ENCODE assay signal across 15 cellular contexts in genomic region chr10:119515511-119516045, GRCh38.
DNase-seq lines count a peak whose midpoint lies in the region; ATAC-seq lines count a peak whose summit lies in the region.
"Had no signal": no experiment of that assay in that cellular context is flagged by ENCODE, and none has a peak within 500 bp of the region (broad histone marks: within the 10 kb centered on the region; RNA-seq: fewer than 3 reads in every experiment).

No MANE protein-coding gene starts in this region.

- peaks cover 6% of the 10 kb centered on the region for H3K4me1 ChIP-seq in NT2/D1 (ENCODE audit: insufficient read depth, insufficient read length)

- H3K27me3 ChIP-seq in NT2/D1 (ENCODE audit: insufficient read depth, insufficient read length), result no peaks in the 10 kb centered on the region
- H3K27me3 ChIP-seq: gastroesophageal sphincter had no signal

- peaks cover 18% of the 10 kb centered on the region for H3K36me3 ChIP-seq in NT2/D1 (ENCODE audit: insufficient read depth, insufficient read length, low read length)

- no peaks in the 10 kb centered on the region for H3K9me3 Mint-ChIP-seq in activated naive CD4-positive, alpha-beta T cell treated with anti-CD3 and anti-CD28 coated beads, Interleukin-2, amount 50 U/mL, for 24 hours
- no peaks in the 10 kb centered on the region for H3K9me3 Mint-ChIP-seq in activated naive CD8-positive, alpha-beta T cell treated with anti-CD3 and anti-CD28 coated beads, Interleukin-2, amount 50 U/mL, for 24 hours
- H3K9me3 Mint-ChIP-seq in stimulated activated memory B cell treated with anti-CD40 and anti-IgM and Interleukin-4, amounts not matched to agents 10 μg/mL and 1 μg/mL and 100 μg/mL, for 72 hours, result no peaks in the 10 kb centered on the region

- H3K27me3 Mint-ChIP-seq in activated naive CD4-positive, alpha-beta T cell treated with anti-CD3 and anti-CD28 coated beads, Interleukin-2, amount 50 U/mL, for 24 hours, result no peaks in the 10 kb centered on the region
- no peaks in the 10 kb centered on the region for H3K27me3 Mint-ChIP-seq in activated naive CD8-positive, alpha-beta T cell treated with anti-CD3 and anti-CD28 coated beads, Interleukin-2, amount 50 U/mL, for 24 hours
- H3K27me3 Mint-ChIP-seq in stimulated activated memory B cell treated with anti-CD40 and anti-IgM and Interleukin-4, amounts not matched to agents 10 μg/mL and 1 μg/mL and 100 μg/mL, for 72 hours, result no peaks in the 10 kb centered on the region

- peak overlapping the region; percentile 68 for H3K27ac Mint-ChIP-seq in activated naive CD4-positive, alpha-beta T cell treated with anti-CD3 and anti-CD28 coated beads, Interleukin-2, amount 50 U/mL, for 24 hours
- H3K27ac Mint-ChIP-seq in activated naive CD8-positive, alpha-beta T cell treated with anti-CD3 and anti-CD28 coated beads, Interleukin-2, amount 50 U/mL, for 24 hours, result peak overlapping the region; percentile 95
- H3K27ac Mint-ChIP-seq in stimulated activated memory B cell treated with anti-CD40 and anti-IgM and Interleukin-4, amounts not matched to agents 10 μg/mL and 1 μg/mL and 100 μg/mL, for 72 hours, result peak overlapping the region; percentile 93

- no peaks in the 10 kb centered on the region for H3K9me3 ChIP-seq in NT2/D1 (ENCODE audit: insufficient read depth, low read length)
- H3K9me3 ChIP-seq: gastroesophageal sphincter, mucosa of descending colon had no signal

- H3K9ac ChIP-seq in NT2/D1 (ENCODE audit: insufficient read length, low read depth), result peak overlapping the region; percentile 42

- H3K4me1 Mint-ChIP-seq in activated naive CD4-positive, alpha-beta T cell treated with anti-CD3 and anti-CD28 coated beads, Interleukin-2, amount 50 U/mL, for 24 hours, result peaks cover 80% of the 10 kb centered on the region
- H3K4me1 Mint-ChIP-seq in activated naive CD8-positive, alpha-beta T cell treated with anti-CD3 and anti-CD28 coated beads, Interleukin-2, amount 50 U/mL, for 24 hours, result peaks cover 78% of the 10 kb centered on the region
- H3K4me1 Mint-ChIP-seq in stimulated activated memory B cell treated with anti-CD40 and anti-IgM and Interleukin-4, amounts not matched to agents 10 μg/mL and 1 μg/mL and 100 μg/mL, for 72 hours, result peaks cover 44% of the 10 kb centered on the region

- peak overlapping the region; percentile 23 for H3K4me3 Mint-ChIP-seq in activated naive CD4-positive, alpha-beta T cell treated with anti-CD3 and anti-CD28 coated beads, Interleukin-2, amount 50 U/mL, for 24 hours
- H3K4me3 Mint-ChIP-seq in activated naive CD8-positive, alpha-beta T cell treated with anti-CD3 and anti-CD28 coated beads, Interleukin-2, amount 50 U/mL, for 24 hours, result no peak overlapping the region
- H3K4me3 Mint-ChIP-seq in stimulated activated memory B cell treated with anti-CD40 and anti-IgM and Interleukin-4, amounts not matched to agents 10 μg/mL and 1 μg/mL and 100 μg/mL, for 72 hours, result no peak overlapping the region

- ATAC-seq in activated naive CD8-positive, alpha-beta T cell treated with anti-CD3 and anti-CD28 coated beads, Interleukin-2, amount 50 U/mL, for 24 hours, result no peak
- ATAC-seq in stimulated activated memory B cell treated with anti-CD40 and anti-IgM and Interleukin-4, amounts not matched to agents 10 μg/mL and 1 μg/mL and 100 μg/mL, for 72 hours, result no peak
- ATAC-seq: gastroesophageal sphincter had no signal

- DNase-seq in activated naive CD4-positive, alpha-beta T cell treated with anti-CD3 and anti-CD28 coated beads, Interleukin-2, amount 50 U/mL, for 16 hours, result no peak
- no peak for DNase-seq in NT2/D1 (ENCODE audit: low read depth, low spot score)
- DNase-seq in activated naive CD8-positive, alpha-beta T cell treated with anti-CD3 and anti-CD28 coated beads, Interleukin-2, amount 50 U/mL, for 24 hours, result no peak
- DNase-seq in NCI-H345 treated with DMSO at 0.1 percent for 48 hours (lab: John Stamatoyannopoulos, UW; ENCODE audit: unreplicated experiment), result no peak
- no peak for DNase-seq in NCI-H1105 (lab: John Stamatoyannopoulos, UW)
- DNase-seq in AG08396 (ENCODE audit: low spot score), result no peak
- DNase-seq: activated effector memory CD4-positive, alpha-beta T cell treated with anti-CD3 and anti-CD28 coated beads, Interleukin-2, amount 50 U/mL, for 16 hours; NCI-H1092; NCI-H2081 treated with DMSO at 0.1 percent for 48 hours; NCI-H524 treated with DMSO at 0.1 percent for 48 hours; stimulated activated CD4-positive, alpha-beta T cell treated with anti-CD3 and anti-CD28 coated beads, Interleukin-2, amount 100 ng/mL, for 48 hours had no signal

- peaks cover 16% of the 10 kb centered on the region for H3K36me3 Mint-ChIP-seq in activated naive CD4-positive, alpha-beta T cell treated with anti-CD3 and anti-CD28 coated beads, Interleukin-2, amount 50 U/mL, for 24 hours
- H3K36me3 Mint-ChIP-seq in activated naive CD8-positive, alpha-beta T cell treated with anti-CD3 and anti-CD28 coated beads, Interleukin-2, amount 50 U/mL, for 24 hours (ENCODE audit: low read depth), result peaks cover 48% of the 10 kb centered on the region
- peaks cover 53% of the 10 kb centered on the region for H3K36me3 Mint-ChIP-seq in stimulated activated memory B cell treated with anti-CD40 and anti-IgM and Interleukin-4, amounts not matched to agents 10 μg/mL and 1 μg/mL and 100 μg/mL, for 72 hours

- no peak overlapping the region for H3K4me3 ChIP-seq in NT2/D1 (ENCODE audit: insufficient read length, low read depth)
- H3K4me3 ChIP-seq: gastroesophageal sphincter, mucosa of descending colon had no signal
